Comparison of ENCODE assay signal across 8 cellular contexts in the genomic region with DNA sequence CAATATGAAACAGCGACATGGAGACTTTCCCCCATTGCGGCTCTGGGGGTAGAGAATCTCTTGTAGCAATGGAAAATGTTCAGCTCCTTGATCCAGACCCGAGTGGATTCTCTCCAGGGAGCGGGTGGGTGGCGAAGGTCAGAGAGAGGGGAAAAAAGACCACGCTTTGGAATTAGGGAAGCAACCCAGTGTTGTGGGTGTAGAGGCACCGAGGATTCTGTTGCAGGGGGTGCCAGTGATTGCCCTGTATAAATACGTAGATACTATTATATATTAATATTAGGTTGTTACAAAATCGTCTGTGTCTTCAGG.
DNase-seq lines count a peak whose midpoint lies in the region; ATAC-seq and TF ChIP-seq lines count a peak whose summit lies in the region.

No MANE protein-coding gene starts in this region.

- peak overlapping the region; percentile 57 for H2AFZ ChIP-seq in smooth muscle cell (ENCODE audit: low read depth)

- H3K36me3 ChIP-seq in left ventricle myocardium inferior (no peaks in the 10 kb centered on the region), smooth muscle cell (ENCODE audit: low read depth) (no peaks in the 10 kb centered on the region)

- peak overlapping the region; percentile 82 for H3K4me3 ChIP-seq in left ventricle myocardium inferior
- H3K4me3 ChIP-seq in smooth muscle cell = peak overlapping the region; percentile 70

- no peaks in the 10 kb centered on the region for H3F3A ChIP-seq in smooth muscle cell (ENCODE audit: low read depth)

- H3K4me2 ChIP-seq in smooth muscle cell = peak overlapping the region; percentile 93

- H3K27ac ChIP-seq in left ventricle myocardium inferior (replicated peaks) = peak overlapping the region; percentile 100
- H3K27ac ChIP-seq in smooth muscle cell (ENCODE audit: low read depth) = peak overlapping the region; percentile 94

- intact Hi-C loops in left ventricle myocardium inferior (cut with micrococcal nuclease) = no loop called here

- H3K4me1 ChIP-seq in left ventricle myocardium inferior (peaks cover 12% of the 10 kb centered on the region), smooth muscle cell (ENCODE audit: low read depth) (no peaks in the 10 kb centered on the region)

- 9% methylated on average over 9 of the region's 9 CpGs for WGBS in smooth muscle cell (ENCODE audit: low lambda C conversion rate)

- no peaks in the 10 kb centered on the region for H3K79me2 ChIP-seq in smooth muscle cell (ENCODE audit: low read depth)

- DNase-seq in NOMO-1 treated with DMSO at 0.1 percent for 48 hours (lab: John Stamatoyannopoulos, UW; ENCODE audit: unreplicated experiment) (peak; percentile 31), NOMO-1 treated with dmso at 0.1 percent for 144 hours (lab: John Stamatoyannopoulos, UW; ENCODE audit: unreplicated experiment) (no peak), left ventricle myocardium inferior (no peak), smooth muscle cell (lab: John Stamatoyannopoulos, UW; ENCODE audit: unreplicated experiment) (peak; percentile 32)
- DNase-seq in activated CD8-positive, alpha-beta memory T cell treated with anti-CD3 and anti-CD28 coated beads for 48 hours (ENCODE audit: low read depth in 2 of 3, low spot score in 2 of 3) = peak in 2 of 3 experiments; percentile 23 to 32
- DNase-seq in stimulated activated CD4-positive, alpha-beta T cell treated with anti-CD3 and anti-CD28 coated beads, Interleukin-1b, Interleukin-23, amount 100 ng/mL, for 48 hours = no peak

- TF ChIP-seq CTCF in left ventricle myocardium inferior (IDR thresholded peaks at IDR 0.05; ENCODE audit: borderline replicate concordance) = no peak
- no peak for TF ChIP-seq CTCF in smooth muscle cell (IDR thresholded peaks at IDR 0.05; ENCODE audit: borderline replicate concordance, insufficient read depth, poor library complexity, severe bottlenecking)

- H3K9me3 ChIP-seq in left ventricle myocardium inferior (replicated peaks) (no peaks in the 10 kb centered on the region), smooth muscle cell (replicated peaks; ENCODE audit: low read depth) (no peaks in the 10 kb centered on the region)

- no peak for ATAC-seq in GM21825 (IDR thresholded peaks at IDR 0.05; ENCODE audit: unreplicated experiment)
- ATAC-seq in esophagus mucosa = no peak

- no peaks in the 10 kb centered on the region for H4K20me1 ChIP-seq in smooth muscle cell (ENCODE audit: low read depth)

- peak overlapping the region; percentile 86 for H3K9ac ChIP-seq in smooth muscle cell (ENCODE audit: low read depth)

- H3K27me3 ChIP-seq in left ventricle myocardium inferior (ENCODE audit: low read depth) (no peaks in the 10 kb centered on the region), smooth muscle cell (ENCODE audit: low read depth) (no peaks in the 10 kb centered on the region)

Comparison
In these comparisons a context has a peak if more than half of its experiments do, and no peak if none do; other contexts are left out.
1. DNase-seq: peak in NOMO-1 treated with DMSO at 0.1 percent for 48 hours (single experiment), activated CD8-positive, alpha-beta memory T cell treated with anti-CD3 and anti-CD28 coated beads for 48 hours (2 of 3) and smooth muscle cell (single experiment); none in NOMO-1 treated with dmso at 0.1 percent for 144 hours (single experiment), left ventricle myocardium inferior (single experiment) and stimulated activated CD4-positive, alpha-beta T cell treated with anti-CD3 and anti-CD28 coated beads, Interleukin-1b, Interleukin-23, amount 100 ng/mL, for 48 hours (single experiment).